8 cellular contexts compared by ENCODE assay signal in the genomic region with DNA sequence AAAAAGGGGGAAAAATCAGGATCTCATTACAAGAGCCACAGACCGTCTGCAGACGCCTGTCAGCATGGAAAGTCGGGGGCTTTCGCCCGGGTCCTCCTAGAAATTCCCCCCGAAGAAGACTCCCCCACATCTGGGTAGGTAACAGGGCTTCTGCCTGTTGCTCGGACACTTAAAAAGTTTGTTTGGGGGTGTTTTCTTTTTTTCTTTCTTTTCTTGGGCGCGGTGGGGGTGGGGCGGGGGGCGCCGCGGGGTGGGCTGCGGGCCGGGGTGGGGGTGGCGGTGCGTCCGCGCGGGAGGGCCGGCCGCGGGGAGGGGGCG. TPM values are rescaled to one million over a fixed set of nuclear protein-coding genes. Genes with fewer than 3 reads are reported as not detected.
DNase-seq lines count a peak whose midpoint lies in the region; ATAC-seq and TF ChIP-seq lines count a peak whose summit lies in the region.

No MANE protein-coding gene starts in this region.

- H3K4me1 ChIP-seq in right lobe of liver (peaks cover 0 to 5% (median 0%) of the 10 kb centered on the region in 4 donors), urinary bladder (ENCODE audit: insufficient read depth) (no peaks in the 10 kb centered on the region)

- ATAC-seq in HG02588 (IDR thresholded peaks at IDR 0.05; ENCODE audit: unreplicated experiment) (peak; percentile 2), right lobe of liver (no peak)

- no peak for TF ChIP-seq CTCF in GM10266 (IDR thresholded peaks at IDR 0.05; ENCODE audit: control insufficient read depth, insufficient read depth, low read depth, missing control alignments)
- no peak for TF ChIP-seq CTCF in right lobe of liver (IDR thresholded peaks at IDR 0.05)

- H3K4me3 Mint-ChIP-seq in activated T-helper 2 cell treated with anti-CD3 and anti-CD28 coated beads, Interferon-gamma antibody, Interleukin-2, Interleukin-4, amounts not matched to agents 10 μg/mL and 5 μg/mL and 100 μg/mL, durations not matched to agents 14 hours and 24 hours and 36 hours (ENCODE audit: low read depth) = peak overlapping the region; percentile 95

- peaks cover 54% of the 10 kb centered on the region for H3K4me1 Mint-ChIP-seq in activated T-helper 2 cell treated with anti-CD3 and anti-CD28 coated beads, Interferon-gamma antibody, Interleukin-2, Interleukin-4, amounts not matched to agents 10 μg/mL and 5 μg/mL and 100 μg/mL, durations not matched to agents 14 hours and 24 hours and 36 hours (ENCODE audit: low read depth)

- no peaks in the 10 kb centered on the region for H3K27me3 ChIP-seq in right lobe of liver

- peak overlapping the region in 2 of 3 donors; percentile 37 to 59 for H3K27ac ChIP-seq in right lobe of liver
- H3K27ac ChIP-seq in urinary bladder (ENCODE audit: low read depth) = peak overlapping the region; percentile 39

- no peaks in the 10 kb centered on the region for H3K9me3 Mint-ChIP-seq in activated T-helper 2 cell treated with anti-CD3 and anti-CD28 coated beads, Interferon-gamma antibody, Interleukin-2, Interleukin-4, amounts not matched to agents 10 μg/mL and 5 μg/mL and 100 μg/mL, durations not matched to agents 14 hours and 24 hours and 36 hours

- H3K36me3 ChIP-seq in right lobe of liver (no peaks in the 10 kb centered on the region), urinary bladder (ENCODE audit: insufficient read depth) (no peaks in the 10 kb centered on the region)

- under 1% methylated on average over 21 of the region's 24 CpGs for WGBS in right lobe of liver (ENCODE audit: insufficient coverage, low coverage, low lambda C conversion rate, missing lambda C conversion rate)
- WGBS in urinary bladder = 1% methylated on average over 24 of the region's 24 CpGs

- intact Hi-C loops in activated T-helper 2 cell treated with anti-CD3 and anti-CD28 coated beads, Interferon-gamma antibody, Interleukin-2, Interleukin-4, amounts not matched to agents 10 μg/mL and 5 μg/mL and 100 μg/mL, durations not matched to agents 14 hours and 24 hours and 36 hours (cut with micrococcal nuclease) = loop anchor here (2.0 to 10.0 kb wide), 2 partner anchors 74 to 340 kb away; partner anchors contain the start of gene SNRPF
- intact Hi-C loops in right lobe of liver (cut with DNase I) = no loop called here

- H3K9me3 ChIP-seq in right lobe of liver = no peaks in the 10 kb centered on the region

- H3K36me3 Mint-ChIP-seq in activated T-helper 2 cell treated with anti-CD3 and anti-CD28 coated beads, Interferon-gamma antibody, Interleukin-2, Interleukin-4, amounts not matched to agents 10 μg/mL and 5 μg/mL and 100 μg/mL, durations not matched to agents 14 hours and 24 hours and 36 hours (ENCODE audit: low read depth) = peaks cover 21% of the 10 kb centered on the region

- DNase-seq in GM10266 (ENCODE audit: extremely low spot score) (peak; percentile 70), right lobe of liver (no peak), NCI-H2171 treated with DMSO at 0.1 percent for 48 hours (lab: John Stamatoyannopoulos, UW) (no peak), kidney glomerular epithelial cell (lab: John Stamatoyannopoulos, UW) (no peak), Kasumi-1 (lab: John Stamatoyannopoulos, UW) (no peak)
- no peak for DNase-seq in activated T-helper 2 cell treated with anti-CD3 and anti-CD28 coated beads, Interferon-gamma antibody, Interleukin-2, Interleukin-4, amounts not matched to agents 10 μg/mL and 5 μg/mL and 100 μg/mL, durations not matched to agents 14 hours and 24 hours and 36 hours (ENCODE audit: low spot score)

- H3K27me3 Mint-ChIP-seq in activated T-helper 2 cell treated with anti-CD3 and anti-CD28 coated beads, Interferon-gamma antibody, Interleukin-2, Interleukin-4, amounts not matched to agents 10 μg/mL and 5 μg/mL and 100 μg/mL, durations not matched to agents 14 hours and 24 hours and 36 hours (ENCODE audit: low read depth) = no peaks in the 10 kb centered on the region

- TF ChIP-seq POLR2A in right lobe of liver (IDR thresholded peaks at IDR 0.05) = no peak

- H3K4me3 ChIP-seq in right lobe of liver = peak overlapping the region; percentile 58 to 73 (median 61)
- H3K4me3 ChIP-seq in urinary bladder (ENCODE audit: low read depth, low read length) = peak overlapping the region; percentile 96

- peak overlapping the region; percentile 98 for H3K27ac Mint-ChIP-seq in activated T-helper 2 cell treated with anti-CD3 and anti-CD28 coated beads, Interferon-gamma antibody, Interleukin-2, Interleukin-4, amounts not matched to agents 10 μg/mL and 5 μg/mL and 100 μg/mL, durations not matched to agents 14 hours and 24 hours and 36 hours

RNA-seq across cellular contexts. Expression of gene ELK3, which starts 0.4 kb away (rescaled TPM):
- total RNA-seq in activated T-helper 2 cell treated with anti-CD3 and anti-CD28 coated beads, Interferon-gamma antibody, Interleukin-2, Interleukin-4, amounts not matched to agents 10 μg/mL and 5 μg/mL and 100 μg/mL, durations not matched to agents 14 hours and 24 hours and 36 hours = 37.0 and 39.7 TPM in 2 replicates
- 10 to 100 TPM in 1 of 6 experiments, 1 to 10 TPM in 5; 5.3 to 11.2 (median 5.8) TPM for total RNA-seq in right lobe of liver
- 42.9 TPM for total RNA-seq in urinary bladder
- polyA plus RNA-seq in urinary bladder = 26.3 TPM
